ENCODE assay signal across 16 cellular contexts in the genomic region with DNA sequence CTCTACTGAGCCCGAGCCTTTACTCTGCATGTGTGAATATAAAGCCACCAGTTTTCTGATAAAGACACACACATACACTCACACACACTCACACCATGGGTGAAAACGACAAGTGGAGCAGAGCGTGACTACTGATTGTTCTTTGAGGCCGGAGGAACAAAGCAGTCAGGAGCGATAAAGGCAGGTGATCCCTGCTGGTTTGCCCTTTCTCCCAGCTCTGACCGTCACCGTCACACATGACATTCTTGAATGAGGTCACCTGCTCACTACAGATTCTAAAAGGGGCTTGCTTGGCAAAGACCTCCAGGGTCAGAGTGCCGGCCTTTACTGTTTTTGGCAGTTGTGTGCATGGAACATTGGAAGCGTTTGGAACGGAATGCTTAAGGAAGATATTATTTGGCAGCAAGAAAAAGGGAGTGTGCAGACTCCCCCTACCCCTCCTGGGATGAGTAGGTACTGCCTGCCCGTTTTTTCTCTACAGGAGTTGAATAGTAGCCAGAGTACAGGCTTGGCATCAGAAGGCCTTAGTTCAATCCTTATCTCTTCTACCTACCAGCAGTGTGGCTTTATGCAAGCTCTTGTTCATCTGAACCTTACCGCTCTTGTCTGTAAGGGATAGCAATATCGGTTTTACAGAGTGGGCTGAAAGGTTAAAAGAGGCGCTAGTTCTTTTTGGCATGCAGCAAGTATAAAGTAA.
DNase-seq lines count a peak whose midpoint lies in the region; ATAC-seq, FAIRE-seq and TF ChIP-seq lines count a peak whose summit lies in the region.
"Had no signal": no experiment of that assay in that cellular context is flagged by ENCODE, and none has a peak within 500 bp of the region (broad histone marks: within the 10 kb centered on the region; RNA-seq: fewer than 3 reads in every experiment).

No MANE protein-coding gene starts in this region.

- TF ChIP-seq CTCF in breast epithelium (IDR thresholded peaks at IDR 0.05): no peak

- intact Hi-C loops in breast epithelium (cut with DNase I; ENCODE audit: low total_unique reads): no loop called here

- H3K27me3 ChIP-seq in breast epithelium (no peaks in the 10 kb centered on the region), small intestine (ENCODE audit: control insufficient read depth in 2 of 2, insufficient read depth in 2 of 2, low read length in 2 of 2) (no peaks in the 10 kb centered on the region)
- H3K27me3 ChIP-seq: dorsolateral prefrontal cortex, suprapubic skin had no signal

- H3K9me3 ChIP-seq in breast epithelium (no peaks in the 10 kb centered on the region), small intestine (ENCODE audit: control insufficient read depth, low read depth) (no peaks in the 10 kb centered on the region)
- H3K9me3 ChIP-seq: lower lobe of right lung, suprapubic skin had no signal

- 19 to 64% (median 40%) methylated on average over 14 of the region's 14 CpGs for WGBS in small intestine, 3 donors

- H3K36me3 ChIP-seq in breast epithelium (no peaks in the 10 kb centered on the region), small intestine (ENCODE audit: control insufficient read depth in 2 of 2, insufficient read depth in 2 of 2, low read length in 2 of 2) (no peaks in the 10 kb centered on the region)
- H3K36me3 ChIP-seq: suprapubic skin had no signal

- ATAC-seq in HG03039 (IDR thresholded peaks at IDR 0.05; ENCODE audit: unreplicated experiment) (no peak), HG03469 (IDR thresholded peaks at IDR 0.05; ENCODE audit: unreplicated experiment) (no peak)
- ATAC-seq: lower lobe of right lung had no signal

- FAIRE-seq in small intestine (lab: Jason Lieb, UNC): no peak
- FAIRE-seq: TTC549 had no signal

- peaks cover 0 to 6% of the 10 kb centered on the region in 2 donors for H3K4me1 ChIP-seq in breast epithelium
- peaks cover 15 to 25% of the 10 kb centered on the region in 2 donors for H3K4me1 ChIP-seq in small intestine (ENCODE audit: control insufficient read depth in 2 of 2, insufficient read depth in 1 of 2, low read depth in 1 of 2, low read length in 1 of 2)

- peak overlapping the region; percentile 71 for H3K27ac ChIP-seq in breast epithelium
- H3K27ac ChIP-seq in small intestine (ENCODE audit: low read depth in 1 of 2, low read length in 1 of 2): peak overlapping the region; percentile 34 to 60
- H3K27ac ChIP-seq: C4-2B, lower lobe of right lung, suprapubic skin had no signal

- DNase-seq in NCI-H146 (lab: John Stamatoyannopoulos, UW): peak; percentile 84
- DNase-seq in breast epithelium (ENCODE audit: low spot score in 2 of 2): no peak
- DNase-seq in kidney tubule cell (ENCODE audit: low spot score): peak; percentile 38
- peak; percentile 74 for DNase-seq in small intestine
- DNase-seq in NCI-H187 (lab: John Stamatoyannopoulos, UW): no peak
- DNase-seq in GM19240 (ENCODE audit: insufficient read length, low spot score): no peak
- DNase-seq: activated naive CD8-positive, alpha-beta T cell treated with anti-CD3 and anti-CD28 coated beads for 36 hours; lower lobe of right lung; NCI-H524; SHP77 treated with DMSO at 0.1 percent for 48 hours had no signal

- H3K4me3 ChIP-seq in breast epithelium: no peak overlapping the region
- no peak overlapping the region for H3K4me3 ChIP-seq in small intestine (ENCODE audit: low read depth in 1 of 2, low read length in 2 of 2)
- H3K4me3 ChIP-seq: lower lobe of right lung, suprapubic skin had no signal

- TF ChIP-seq POLR2A in breast epithelium (IDR thresholded peaks at IDR 0.05): no peak

Comparison
In these comparisons a context has a peak if more than half of its experiments do, and no peak if none do; other contexts are left out.
1. DNase-seq: peak in NCI-H146 (single experiment), kidney tubule cell (single experiment) and small intestine (single experiment); none in breast epithelium (0 of 2), NCI-H187 (0 of 2) and GM19240 (single experiment).